21 cellular contexts compared by ENCODE assay signal in the genomic region with DNA sequence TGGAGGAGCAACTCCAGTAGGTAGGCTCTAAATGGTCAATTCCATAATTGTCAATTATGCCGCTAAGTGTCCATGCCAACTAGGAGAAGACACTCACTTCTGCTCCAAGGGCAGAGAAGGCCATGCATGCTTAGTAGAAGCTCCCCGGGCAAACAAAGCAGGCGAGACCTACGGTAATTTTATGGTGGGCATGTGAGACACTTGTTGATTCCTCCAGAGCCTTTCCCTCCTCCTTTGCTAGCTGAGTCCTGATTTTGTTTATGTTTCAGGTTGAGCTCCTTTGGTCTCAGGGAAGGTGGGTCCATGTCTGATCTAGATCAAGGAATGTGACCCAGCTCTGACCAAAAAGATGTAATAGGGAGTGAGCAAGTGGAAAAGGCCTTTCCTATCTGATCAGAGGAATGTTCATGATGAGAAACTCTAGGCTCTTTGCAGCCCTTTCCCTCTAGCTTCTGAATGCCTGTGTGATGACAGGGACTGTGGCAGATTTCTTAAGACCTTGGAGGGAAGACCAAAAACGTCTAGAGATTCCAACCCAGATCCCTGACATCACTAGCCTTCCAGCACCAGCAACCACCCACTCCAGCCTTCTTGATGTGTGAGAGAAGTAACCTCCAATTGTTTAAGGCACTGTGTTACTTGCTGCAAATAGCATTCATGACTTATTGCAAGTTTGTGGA. TPM values are rescaled to one million over a fixed set of nuclear protein-coding genes. Genes with fewer than 3 reads are reported as not detected.
A peak's percentile ranks its signal among the peaks of the same experiment; 100 is the strongest.
DNase-seq lines count a peak whose midpoint lies in the region; ATAC-seq and TF ChIP-seq lines count a peak whose summit lies in the region.
"Had no signal": no experiment of that assay in that cellular context is flagged by ENCODE, and none has a peak within 500 bp of the region (broad histone marks: within the 10 kb centered on the region; RNA-seq: fewer than 3 reads in every experiment).

No MANE protein-coding gene starts in this region.

- H3K4ac ChIP-seq in trophoblast cell (ENCODE audit: low read depth, low read length) = no peak overlapping the region

- H3K4me3 Mint-ChIP-seq in activated T-cell treated with anti-CD3 and anti-CD28 coated beads, Interleukin-2, amount 50 U/mL, for 24 hours = no peak overlapping the region
- H3K4me3 Mint-ChIP-seq: activated CD8-positive, alpha-beta T cell treated with anti-CD3 and anti-CD28 coated beads for 36 hours; CD14-positive monocyte; type B pancreatic cell had no signal

- H3K27ac ChIP-seq in PC-9 (peak overlapping the region; percentile 51), trophoblast cell (ENCODE audit: low read depth, low read length) (peak overlapping the region; percentile 57)
- H3K27ac ChIP-seq: foreskin keratinocyte had no signal

- peak overlapping the region; percentile 61 for H2BK5ac ChIP-seq in trophoblast cell (ENCODE audit: low read depth, low read length, poor library complexity)

- H4K20me1 ChIP-seq in PC-9 (ENCODE audit: insufficient read depth) = no peaks in the 10 kb centered on the region

- BruUV-seq in PC-9 (replicated peaks; lab: Mats Ljungman, UMichigan) = no TSS peak

- no peak overlapping the region for H3K23ac ChIP-seq in trophoblast cell (ENCODE audit: low read length)

- H3K4me1 Mint-ChIP-seq in activated T-cell treated with anti-CD3 and anti-CD28 coated beads, Interleukin-2, amount 50 U/mL, for 24 hours (ENCODE audit: low read depth) = peaks cover 24% of the 10 kb centered on the region

- no CpG with 5 or more reads among the region's 5 CpGs for WGBS in trophoblast cell (ENCODE audit: extremely low coverage, insufficient coverage, insufficient read length)

- POLR2A ChIA-PET in PC-9 (lab: Charles Lee; ENCODE audit: unreplicated experiment) = interaction anchor here (0.6 to 0.9 kb wide), 3 partner anchors 21 to 117 kb away, joined by 5 to 9 read pairs (median 9); no protein-coding TSS in a partner anchor

- intact Hi-C loops in PC-9 (cut with micrococcal nuclease; ENCODE audit: unreplicated experiment) = no loop called here

- H3K36me3 ChIP-seq in PC-9 (ENCODE audit: low read depth) = no peaks in the 10 kb centered on the region
- no peaks in the 10 kb centered on the region for H3K36me3 ChIP-seq in trophoblast cell (ENCODE audit: control insufficient read depth in 1 of 2, insufficient read depth in 2 of 2, low read length in 2 of 2)

- H3F3A ChIP-seq in PC-9 (ENCODE audit: insufficient read depth, low read depth) = peaks cover 29% of the 10 kb centered on the region; the same call in 1 of the 2 replicates

- no peak overlapping the region for H3K14ac ChIP-seq in trophoblast cell (ENCODE audit: low read length)

- H3K4me2 ChIP-seq in PC-9 = peak overlapping the region; percentile 22
- no peak overlapping the region for H3K4me2 ChIP-seq in trophoblast cell (ENCODE audit: low read length)

- no peaks in the 10 kb centered on the region for H3K27me3 Mint-ChIP-seq in activated T-cell treated with anti-CD3 and anti-CD28 coated beads, Interleukin-2, amount 50 U/mL, for 24 hours
- H3K27me3 Mint-ChIP-seq: activated CD8-positive, alpha-beta T cell treated with anti-CD3 and anti-CD28 coated beads for 36 hours; type B pancreatic cell had no signal

- H3K9ac ChIP-seq in trophoblast cell (ENCODE audit: low read length) = no peak overlapping the region

- H3K9me3 Mint-ChIP-seq in activated T-cell treated with anti-CD3 and anti-CD28 coated beads, Interleukin-2, amount 50 U/mL, for 24 hours = peaks cover 15% of the 10 kb centered on the region
- H3K9me3 Mint-ChIP-seq: type B pancreatic cell had no signal

- H3K18ac ChIP-seq in trophoblast cell (ENCODE audit: low read length) = no peak overlapping the region

- no peak overlapping the region for H2AK5ac ChIP-seq in trophoblast cell (ENCODE audit: low read length)

- peak; percentile 97 for DNase-seq in EH (ENCODE audit: low read depth)
- peak; percentile 35 to 86 for DNase-seq in PC-9
- peak; percentile 50 for DNase-seq in fibroblast of gingiva (ENCODE audit: low read depth)
- peak; percentile 92 to 97 for DNase-seq in trophoblast cell
- no peak for DNase-seq in activated T-cell treated with anti-CD3 and anti-CD28 coated beads, Interleukin-2, amount 50 U/mL, for 24 hours
- no peak for DNase-seq in activated naive CD4-positive, alpha-beta T cell (lab: John Stamatoyannopoulos, UW)
- no peak for DNase-seq in epidermal melanocyte (ENCODE audit: insufficient read length, low spot score)
- DNase-seq: activated CD8-positive, alpha-beta T cell treated with anti-CD3 and anti-CD28 coated beads for 36 hours; anterior cingulate cortex; dorsolateral prefrontal cortex; KG1; NCI-H1436 treated with DMSO at 0.1 percent for 48 hours; NCI-H510A; OCI-M1; stimulated activated CD4-positive, alpha-beta T cell treated with anti-CD3 and anti-CD28 coated beads, Interleukin-4, amount 100 ng/mL, for 24 hours had no signal

- H3K9me2 ChIP-seq in PC-9 (ENCODE audit: insufficient read depth) = no peaks in the 10 kb centered on the region

- H3K9me3 ChIP-seq in PC-9 (ENCODE audit: insufficient read depth, low read depth) = peaks cover 6% of the 10 kb centered on the region; the same call in 1 of the 2 replicates
- no peaks in the 10 kb centered on the region for H3K9me3 ChIP-seq in trophoblast cell (ENCODE audit: insufficient read depth, low read depth, low read length)

- no peaks in the 10 kb centered on the region for H3K27me3 ChIP-seq in PC-9 (ENCODE audit: insufficient read depth, low read depth)
- H3K27me3 ChIP-seq in trophoblast cell (ENCODE audit: insufficient read depth, low read length) = no peaks in the 10 kb centered on the region
- H3K27me3 ChIP-seq: dorsolateral prefrontal cortex, foreskin keratinocyte had no signal

- peak overlapping the region; percentile 51 for H2BK12ac ChIP-seq in trophoblast cell (ENCODE audit: low read length)

- H3K4me3 ChIP-seq in PC-9 = no peak overlapping the region
- no peak overlapping the region for H3K4me3 ChIP-seq in trophoblast cell (ENCODE audit: low read depth, low read length)
- H3K4me3 ChIP-seq: dorsolateral prefrontal cortex had no signal

- H3K27ac Mint-ChIP-seq in activated T-cell treated with anti-CD3 and anti-CD28 coated beads, Interleukin-2, amount 50 U/mL, for 24 hours = no peak overlapping the region
- H3K27ac Mint-ChIP-seq: activated CD8-positive, alpha-beta T cell treated with anti-CD3 and anti-CD28 coated beads for 36 hours; CD14-positive monocyte; type B pancreatic cell had no signal

- H3K4me1 ChIP-seq in PC-9 (replicated peaks; ENCODE audit: insufficient read depth) = peaks cover 46% of the 10 kb centered on the region
- H3K4me1 ChIP-seq in trophoblast cell (ENCODE audit: control insufficient read depth in 1 of 2, insufficient read depth in 2 of 2, low read length in 2 of 2) = peaks cover 3 to 7% of the 10 kb centered on the region in 2 experiments

- TF ChIP-seq CTCF in PC-9 (conservative IDR thresholded peaks at IDR 0.05) = no peak

- peaks cover 11% of the 10 kb centered on the region for H3K79me1 ChIP-seq in trophoblast cell (ENCODE audit: low read length)

- H3K79me2 ChIP-seq in PC-9 (ENCODE audit: low read depth) = no peaks in the 10 kb centered on the region
- peaks cover 1% of the 10 kb centered on the region for H3K79me2 ChIP-seq in trophoblast cell (ENCODE audit: control insufficient read depth, insufficient read depth, low read length, poor library complexity)

- H4K12ac ChIP-seq in trophoblast cell (ENCODE audit: low read depth, low read length) = no peak overlapping the region

- peaks cover 2% of the 10 kb centered on the region for H3K36me3 Mint-ChIP-seq in activated T-cell treated with anti-CD3 and anti-CD28 coated beads, Interleukin-2, amount 50 U/mL, for 24 hours (ENCODE audit: low read depth)
- H3K36me3 Mint-ChIP-seq: type B pancreatic cell had no signal

- peak overlapping the region; percentile 32 for H4K91ac ChIP-seq in trophoblast cell (ENCODE audit: low read depth, low read length)

- no peak overlapping the region for H4K8ac ChIP-seq in trophoblast cell (ENCODE audit: low read depth, low read length)

- H2BK120ac ChIP-seq in trophoblast cell (ENCODE audit: insufficient read depth, low read length, poor library complexity) = peak overlapping the region; percentile 73

- CTCF ChIA-PET in PC-9 (lab: Charles Lee) = interaction anchor here (0.6 to 1.0 kb wide), 2 partner anchors 12 to 182 kb away, joined by 7 read pairs; no protein-coding TSS in a partner anchor

- no peak overlapping the region for H2AFZ ChIP-seq in PC-9
- H2AFZ ChIP-seq in trophoblast cell (ENCODE audit: insufficient read depth, low read length, poor library complexity) = no peak overlapping the region

- ATAC-seq in HG02678 (IDR thresholded peaks at IDR 0.05; ENCODE audit: unreplicated experiment) = no peak
- ATAC-seq: activated CD8-positive, alpha-beta T cell treated with anti-CD3 and anti-CD28 coated beads for 36 hours; foreskin keratinocyte; sciatic nerve; SK-N-SH treated with all-trans-retinoic acid at 6 μM for 48 hours had no signal

RNA-seq across cellular contexts. Expression of gene CPEB4, which starts 7.7 kb away (rescaled TPM):
- 11.6 and 15.4 TPM in 2 replicates for total RNA-seq in PC-9 (2021)
- 50.4 and 53.4 TPM in 2 replicates for polyA plus RNA-seq in trophoblast cell (2013)

Comparison
In these comparisons a context has a peak if more than half of its experiments do, and no peak if none do; other contexts are left out.
1. DNase-seq: peak in EH (single experiment), PC-9 (2 of 2), fibroblast of gingiva (single experiment) and trophoblast cell (2 of 2); none in activated T-cell treated with anti-CD3 and anti-CD28 coated beads, Interleukin-2, amount 50 U/mL, for 24 hours (single experiment), activated naive CD4-positive, alpha-beta T cell (0 of 4) and epidermal melanocyte (single experiment).